ENCODE assay signal across 17 cellular contexts in genomic region chr7:48748081-48748833, GRCh38.
DNase-seq lines count a peak whose midpoint lies in the region; ATAC-seq, FAIRE-seq and TF ChIP-seq lines count a peak whose summit lies in the region.
"Had no signal": no experiment of that assay in that cellular context is flagged by ENCODE, and none has a peak within 500 bp of the region (broad histone marks: within the 10 kb centered on the region; RNA-seq: fewer than 3 reads in every experiment).

No MANE protein-coding gene starts in this region.

- peak overlapping the region; percentile 46 for H2BK12ac ChIP-seq in neuronal stem cell (ENCODE audit: low read length)

- TF ChIP-seq POLR2A in IMR-90 (IDR thresholded peaks at IDR 0.05; ENCODE audit: low read depth, low read length) = no peak

- no peak overlapping the region for H3K56ac ChIP-seq in IMR-90 (ENCODE audit: extremely low read depth, insufficient read depth, low read length)

- no peaks in the 10 kb centered on the region for H3K36me3 ChIP-seq in IMR-90 (ENCODE audit: control insufficient read depth, insufficient read depth, low read length)
- H3K36me3 ChIP-seq in neuronal stem cell (replicated peaks in 1 of 2; ENCODE audit: control insufficient read depth in 2 of 2, insufficient read depth in 2 of 2, low read length in 2 of 2) = no peaks in the 10 kb centered on the region
- no peaks in the 10 kb centered on the region for H3K36me3 ChIP-seq in mucosa of descending colon (ENCODE audit: low read depth)

- no TSS peak for BruUV-seq in IMR-90 (replicated peaks; lab: Mats Ljungman, UMichigan)

- no peak overlapping the region for H3K4me2 ChIP-seq in IMR-90 (ENCODE audit: low read depth, low read length)
- H3K4me2 ChIP-seq in neuronal stem cell (ENCODE audit: insufficient read depth, low read length, poor library complexity, severe bottlenecking) = no peak overlapping the region

- POLR2A ChIA-PET in IMR-90 (lab: Charles Lee; ENCODE audit: unreplicated experiment) = no interaction called here

- no peaks in the 10 kb centered on the region for H3K79me1 ChIP-seq in IMR-90 (ENCODE audit: low read depth in 1 of 2, low read length in 2 of 2)
- no peaks in the 10 kb centered on the region for H3K79me1 ChIP-seq in neuronal stem cell (ENCODE audit: low read depth, low read length)

- H2AK5ac ChIP-seq in IMR-90 (ENCODE audit: low read depth, low read length) = no peak overlapping the region
- peak overlapping the region; percentile 11 for H2AK5ac ChIP-seq in neuronal stem cell (ENCODE audit: low read depth, low read length)

- DNase-seq in IMR-90 (no peak), NCI-H69 (lab: John Stamatoyannopoulos, UW) (peak; percentile 60), neuronal stem cell (ENCODE audit: low spot score) (no peak), urothelium cell line (ENCODE audit: low spot score) (no peak), mesenteric fat pad (ENCODE audit: low spot score) (no peak), mucosa of descending colon (no peak), NCI-H1092 treated with DMSO at 0.1 percent for 48 hours (lab: John Stamatoyannopoulos, UW) (no peak)
- DNase-seq: C1 segment of cervical spinal cord; CD4-positive, alpha-beta T cell; DMS79 treated with DMSO at 0.1 percent for 48 hours; EL; GOT3; H9 had no signal

- CTCF ChIA-PET in IMR-90 (lab: Yijun Ruan, JAX) = no interaction called here

- TF ChIP-seq RAD21 in IMR-90 (IDR thresholded peaks at IDR 0.05; ENCODE audit: low read length) = no peak

- H3K23ac ChIP-seq in IMR-90 (ENCODE audit: low read depth, low read length) (no peak overlapping the region), neuronal stem cell (ENCODE audit: low read depth, low read length, poor library complexity) (peak overlapping the region; percentile 86)

- H3K4me3 ChIP-seq in IMR-90 (ENCODE audit: insufficient read depth, low read depth, low read length) = no peak overlapping the region
- H3K4me3 ChIP-seq in neuronal stem cell (ENCODE audit: low read length in 2 of 2) = peak overlapping the region in 1 of 2 donors; percentile 16
- no peak overlapping the region for H3K4me3 ChIP-seq in mucosa of descending colon

- H2BK5ac ChIP-seq in IMR-90 (ENCODE audit: low read depth, low read length, poor library complexity, severe bottlenecking) (no peak overlapping the region), neuronal stem cell (ENCODE audit: low read length) (peak overlapping the region; percentile 98)

- no peak overlapping the region for H2BK20ac ChIP-seq in IMR-90 (ENCODE audit: low read depth, low read length)

- H2AFZ ChIP-seq in IMR-90 (replicated peaks; ENCODE audit: low read length, poor library complexity) = peak overlapping the region; percentile 51
- H2AFZ ChIP-seq in neuronal stem cell (ENCODE audit: low read length) = no peak overlapping the region

- H4K20me1 ChIP-seq in IMR-90 (ENCODE audit: insufficient read depth, low read length) = no peaks in the 10 kb centered on the region

- no peak overlapping the region for H3K14ac ChIP-seq in IMR-90 (replicated peaks; ENCODE audit: low read depth, low read length)
- peak overlapping the region; percentile 40 for H3K14ac ChIP-seq in neuronal stem cell (ENCODE audit: low read length)

- in situ Hi-C loops in IMR-90 (cut with MboI; ENCODE audit: low sequenced_read_pairs) = no loop called here

- 78% methylated on average over 3 of the region's 12 CpGs; no CpG with 5 or more reads in 1 of the 2 experiments for WGBS in IMR-90 (ENCODE audit: extremely low coverage in 2 of 2, insufficient read length in 1 of 2), 2 experiments
- WGBS in neuronal stem cell (ENCODE audit: extremely low coverage in 2 of 2, insufficient read length in 2 of 2, insufficient replicate concordance in 1 of 2), 2 donors = no CpG with 5 or more reads among the region's 12 CpGs

- no peaks in the 10 kb centered on the region for H3K27me3 ChIP-seq in IMR-90 (ENCODE audit: control insufficient read depth, insufficient read depth, low read length)
- no peaks in the 10 kb centered on the region for H3K27me3 ChIP-seq in neuronal stem cell (ENCODE audit: control insufficient read depth in 3 of 3, insufficient read depth in 3 of 3, low read depth in 1 of 3, low read length in 3 of 3)

- no peak overlapping the region for H4K91ac ChIP-seq in IMR-90 (ENCODE audit: insufficient read depth, low read depth, low read length)
- H4K91ac ChIP-seq in neuronal stem cell (ENCODE audit: low read depth, low read length, poor library complexity) = no peak overlapping the region

- TF ChIP-seq CTCF in IMR-90 (conservative IDR thresholded peaks at IDR 0.05; ENCODE audit: low read depth, low read length) (no peak), mucosa of descending colon (IDR thresholded peaks at IDR 0.05) (no peak)

- FAIRE-seq in urothelium cell line (lab: Jason Lieb, UNC) = peak; percentile 56
- FAIRE-seq: A204.1, G401.6, GM12891, GM19239 had no signal

- no peak overlapping the region for H4K5ac ChIP-seq in IMR-90 (ENCODE audit: low read depth, low read length)

- ATAC-seq in IMR-90 (ENCODE audit: low read depth) = no peak
- ATAC-seq in mucosa of descending colon = no peak

- H3K18ac ChIP-seq in IMR-90 (ENCODE audit: low read depth, low read length) (no peak overlapping the region), neuronal stem cell (ENCODE audit: low read length) (peak overlapping the region; percentile 24)

- H3K9me3 ChIP-seq in IMR-90 (ENCODE audit: control insufficient read depth, insufficient read depth, low read length) (peaks cover 5% of the 10 kb centered on the region; the same call in 1 of the 2 replicates), neuronal stem cell (replicated peaks in 1 of 2; ENCODE audit: control insufficient read depth in 2 of 2, insufficient read depth in 1 of 2, low read depth in 1 of 2, low read length in 2 of 2) (no peaks in the 10 kb centered on the region), mucosa of descending colon (no peaks in the 10 kb centered on the region)

- H3K4me1 ChIP-seq in IMR-90 (ENCODE audit: control insufficient read depth, insufficient read depth, low read length) (no peaks in the 10 kb centered on the region), neuronal stem cell (ENCODE audit: control insufficient read depth in 2 of 2, insufficient read depth in 1 of 2, low read depth in 1 of 2, low read length in 2 of 2) (no peaks in the 10 kb centered on the region), mucosa of descending colon (ENCODE audit: low read depth) (no peaks in the 10 kb centered on the region)

- H3K9ac ChIP-seq in IMR-90 (ENCODE audit: low read depth, low read length) = no peak overlapping the region
- peak overlapping the region; percentile 32 for H3K9ac ChIP-seq in neuronal stem cell (ENCODE audit: low read depth, low read length, poor library complexity)

- dilution Hi-C loops in IMR-90 (cut with HindIII; ENCODE audit: low sequenced_read_pairs, unreplicated experiment) = no loop called here

- no peaks in the 10 kb centered on the region for H3K9me1 ChIP-seq in IMR-90 (ENCODE audit: insufficient read depth, low read length)

- H2BK15ac ChIP-seq in IMR-90 (ENCODE audit: low read depth, low read length) = no peak overlapping the region
- H2BK15ac ChIP-seq in neuronal stem cell (ENCODE audit: low read length) = no peak overlapping the region

- H4K8ac ChIP-seq in IMR-90 (ENCODE audit: low read depth in 2 of 2, low read length in 2 of 2) (no peak overlapping the region), neuronal stem cell (ENCODE audit: low read depth, low read length) (no peak overlapping the region)

- H3K27ac ChIP-seq in IMR-90 (ENCODE audit: insufficient read depth, low read length) = no peak overlapping the region
- no peak overlapping the region for H3K27ac ChIP-seq in neuronal stem cell (replicated peaks; ENCODE audit: low read length)

- H3K4ac ChIP-seq in IMR-90 (ENCODE audit: low read depth, low read length) = no peak overlapping the region
- H3K4ac ChIP-seq in neuronal stem cell (ENCODE audit: low read length) = peak overlapping the region; percentile 93

- intact Hi-C loops in IMR-90 (cut with micrococcal nuclease) (no loop called here), mucosa of descending colon (cut with DNase I, micrococcal nuclease) (no loop called here)

- H2AK9ac ChIP-seq in IMR-90 (replicated peaks; ENCODE audit: low read depth, low read length, poor library complexity) = no peak overlapping the region

- H2BK120ac ChIP-seq in IMR-90 (ENCODE audit: low read depth, low read length) (no peak overlapping the region), neuronal stem cell (ENCODE audit: low read depth, low read length) (no peak overlapping the region)

TF ChIP-seq in IMR-90, 13 proteins besides CTCF, POLR2A, EP300 and RAD21:
- TF ChIP-seq RCOR1 (IDR thresholded peaks at IDR 0.05; ENCODE audit: insufficient replicate concordance, low read length) = no peak
- TF ChIP-seq, protein P1, sequence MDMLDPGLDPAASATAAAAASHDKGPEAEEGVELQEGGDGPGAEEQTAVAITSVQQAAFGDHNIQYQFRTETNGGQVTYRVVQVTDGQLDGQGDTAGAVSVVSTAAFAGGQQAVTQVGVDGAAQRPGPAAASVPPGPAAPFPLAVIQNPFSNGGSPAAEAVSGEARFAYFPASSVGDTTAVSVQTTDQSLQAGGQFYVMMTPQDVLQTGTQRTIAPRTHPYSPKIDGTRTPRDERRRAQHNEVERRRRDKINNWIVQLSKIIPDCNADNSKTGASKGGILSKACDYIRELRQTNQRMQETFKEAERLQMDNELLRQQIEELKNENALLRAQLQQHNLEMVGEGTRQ (IDR thresholded peaks at IDR 0.05; ENCODE audit: low read depth, low read length) = no peak
